ENCODE assay signal across 8 cellular contexts in genomic region chr5:43065384-43066230, GRCh38. TPM values are rescaled to one million over a fixed set of nuclear protein-coding genes. Genes with fewer than 3 reads are reported as not detected.
A peak's percentile ranks its signal among the peaks of the same experiment; 100 is the strongest.
DNase-seq lines count a peak whose midpoint lies in the region; ATAC-seq and TF ChIP-seq lines count a peak whose summit lies in the region.

No MANE protein-coding gene starts in this region.

- peaks cover 42% of the 10 kb centered on the region for H3K79me2 ChIP-seq in DOHH2 (ENCODE audit: control insufficient read depth, low read length)

- H3K27me3 ChIP-seq in DOHH2 (ENCODE audit: control insufficient read depth, low read length) (no peaks in the 10 kb centered on the region), muscle layer of colon (ENCODE audit: control insufficient read depth in 1 of 2, insufficient read depth in 2 of 2, low read length in 2 of 2) (no peaks in the 10 kb centered on the region)

- H3K36me3 ChIP-seq in DOHH2 (ENCODE audit: control insufficient read depth, low read length) (peaks cover 18% of the 10 kb centered on the region), muscle layer of colon (ENCODE audit: insufficient read depth, low read length) (peaks cover 3% of the 10 kb centered on the region)

- H3K4me3 ChIP-seq in DOHH2 (ENCODE audit: low read length) (peak overlapping the region; percentile 90), epithelial cell of proximal tubule (ENCODE audit: low read depth, low read length) (peak overlapping the region; percentile 90), muscle layer of colon (ENCODE audit: low read depth in 1 of 2, low read length in 2 of 2) (peak overlapping the region; percentile 61 to 99)

- DNase-seq in NCI-H345 treated with DMSO at 0.1 percent for 48 hours (lab: John Stamatoyannopoulos, UW; ENCODE audit: unreplicated experiment) (peak; percentile 31), activated T-cell treated with anti-CD3 and anti-CD28 coated beads for 1 hour (ENCODE audit: low read depth) (peak; percentile 45), epithelial cell of proximal tubule (ENCODE audit: low read depth) (peak; percentile 33)
- DNase-seq in stimulated activated naive CD8-positive, alpha-beta T cell treated with anti-CD3 and anti-CD28 coated beads, Interleukin-15, Interleukin-2, amounts not matched to agents 100 U/mL and 50 U/mL, for 24 hours = peak; percentile 68

- peak; percentile 13 for ATAC-seq in HG02571 (IDR thresholded peaks at IDR 0.05; ENCODE audit: unreplicated experiment)
- ATAC-seq in stimulated activated naive CD8-positive, alpha-beta T cell treated with anti-CD3 and anti-CD28 coated beads, Interleukin-15, Interleukin-2, amounts not matched to agents 100 U/mL and 50 U/mL, for 24 hours = no peak
- no peak for ATAC-seq in GM21786 (IDR thresholded peaks at IDR 0.05; ENCODE audit: unreplicated experiment)

- peaks cover 3% of the 10 kb centered on the region; the same call in 1 of the 2 replicates for H3F3A ChIP-seq in DOHH2 (ENCODE audit: control insufficient read depth, insufficient read depth)

- H3K4me1 ChIP-seq in DOHH2 (ENCODE audit: control insufficient read depth, low read length) = peaks cover 31% of the 10 kb centered on the region
- H3K4me1 ChIP-seq in muscle layer of colon (ENCODE audit: insufficient read depth, low read length) = peaks cover 22% of the 10 kb centered on the region

- TF ChIP-seq CTCF in DOHH2 (IDR thresholded peaks at IDR 0.05; ENCODE audit: low read depth, low read length, poor library complexity, severe bottlenecking) (peak; percentile 5), epithelial cell of proximal tubule (conservative IDR thresholded peaks at IDR 0.05; ENCODE audit: low read depth, low read length) (no peak)

- H3K9ac ChIP-seq in muscle layer of colon (ENCODE audit: low read length) = peak overlapping the region; percentile 98

- H3K4me2 ChIP-seq in DOHH2 (ENCODE audit: low read length) = peak overlapping the region; percentile 84

- H4K20me1 ChIP-seq in DOHH2 (ENCODE audit: control insufficient read depth, insufficient read depth, low read depth, low read length) = no peaks in the 10 kb centered on the region

- H3K27ac ChIP-seq in DOHH2 (ENCODE audit: low read depth, low read length) (peak overlapping the region; percentile 81), muscle layer of colon (ENCODE audit: low read depth, low read length) (peak overlapping the region; percentile 96)

- no peaks in the 10 kb centered on the region for H3K9me3 ChIP-seq in DOHH2 (ENCODE audit: control insufficient read depth, insufficient read depth, low read length)
- H3K9me3 ChIP-seq in muscle layer of colon (ENCODE audit: low read length) = no peaks in the 10 kb centered on the region

- no peaks in the 10 kb centered on the region for H3K9me2 ChIP-seq in DOHH2 (replicated peaks; ENCODE audit: control insufficient read depth, low read length)

RNA-seq across cellular contexts. Expression of gene ANXA2R, which starts 25.5 kb away (rescaled TPM):
- 0.35 and 2.2 TPM in 2 replicates for total RNA-seq in epithelial cell of proximal tubule

RNA-seq across cellular contexts. Expression of gene ZNF131, which starts 55.1 kb away (rescaled TPM):
- 22.3 and 30.5 TPM in 2 replicates for total RNA-seq in epithelial cell of proximal tubule
